ENCODE assay signal across 29 cellular contexts in the genomic region with DNA sequence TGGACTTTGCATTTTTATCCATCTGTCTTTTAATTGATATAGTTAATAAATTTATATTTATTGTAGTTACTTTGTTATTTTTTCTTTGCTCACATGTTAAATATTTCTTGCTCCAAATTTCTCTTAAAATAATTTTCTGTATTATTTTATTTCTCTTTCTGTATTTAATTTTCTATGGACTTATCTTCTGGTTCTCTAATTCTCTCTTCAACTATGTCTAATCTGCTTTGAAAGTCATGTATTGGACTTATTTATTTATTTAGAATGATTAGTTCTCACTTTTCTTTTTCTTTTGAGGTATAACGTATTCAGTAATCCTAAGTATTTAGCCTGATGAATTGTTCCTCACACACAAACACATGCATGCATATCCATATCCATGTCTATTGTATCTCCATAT.
"Had no signal": no experiment of that assay in that cellular context is flagged by ENCODE, and none has a peak within 500 bp of the region (broad histone marks: within the 10 kb centered on the region; RNA-seq: fewer than 3 reads in every experiment).

No MANE protein-coding gene starts in this region.

- H3K4me3 ChIP-seq: coronary artery, esophagus squamous epithelium, gastroesophageal sphincter, heart right ventricle had no signal

- H3K27ac ChIP-seq: brain microvascular endothelial cell, coronary artery, epithelial cell of prostate, esophagus squamous epithelium, gastroesophageal sphincter, heart right ventricle, VCaP had no signal

- H3K4me1 ChIP-seq: esophagus squamous epithelium, gastroesophageal sphincter, heart right ventricle had no signal

- FAIRE-seq: astrocyte, bronchial epithelial cell, endothelial cell of umbilical vein had no signal

- H3K27me3 ChIP-seq: brain microvascular endothelial cell, esophagus squamous epithelium, gastroesophageal sphincter, heart right ventricle had no signal

- ATAC-seq: activated T-cell treated with anti-CD3 and anti-CD28 coated beads, Interleukin-2, amount 50 U/mL, for 72 hours; effector memory CD8-positive, alpha-beta T cell; gastroesophageal sphincter; heart right ventricle; WTC11 had no signal

- H3K36me3 ChIP-seq: brain microvascular endothelial cell, esophagus squamous epithelium, gastroesophageal sphincter, heart right ventricle had no signal

- DNase-seq: activated CD4-positive, alpha-beta memory T cell treated with anti-CD3 and anti-CD28 coated beads, Interleukin-2, amount 10 ng/mL, durations not matched to agents 7 days and 5 days; activated CD4-positive, alpha-beta T cell treated with anti-CD3 and anti-CD28 coated beads for 1 hour; activated CD4-positive, alpha-beta T cell treated with anti-CD3 and anti-CD28 coated beads for 4 hours; activated CD4-positive, alpha-beta T cell treated with anti-CD3 and anti-CD28 coated beads, Interleukin-2, amount 50 U/mL, for 4 hours; activated CD8-positive, alpha-beta memory T cell treated with anti-CD3 and anti-CD28 coated beads, Interleukin-2, amount 50 U/mL, for 48 hours; activated gamma-delta T cell treated with Interleukin-2 at 50 U/mL for 16 hours; activated naive CD4-positive, alpha-beta T cell treated with anti-CD3 and anti-CD28 coated beads, Interleukin-2, amount 50 U/mL, for 16 hours; activated naive CD4-positive, alpha-beta T cell treated with Interleukin-2 at 50 U/mL for 16 hours; activated T-cell treated with anti-CD3 and anti-CD28 coated beads for 4 hours; activated T-cell treated with anti-CD3 and anti-CD28 coated beads, Interleukin-2, amount 50 U/mL, for 24 hours; activated T-cell treated with anti-CD3 and anti-CD28 coated beads, Interleukin-2, amount 50 U/mL, for 72 hours; amniotic stem cell; anterior cingulate cortex; brain microvascular endothelial cell; dermis blood vessel endothelial cell; effector CD4-positive, alpha-beta T cell; effector memory CD8-positive, alpha-beta T cell; esophagus squamous epithelium; foreskin melanocyte; heart right ventricle; T-helper 2 cell had no signal
